Comparison of ENCODE assay signal across 24 cellular contexts in genomic region chrX:96387801-96388200, GRCh38.
DNase-seq lines count a peak whose midpoint lies in the region; ATAC-seq, FAIRE-seq and TF ChIP-seq lines count a peak whose summit lies in the region.
"Had no signal": no experiment of that assay in that cellular context is flagged by ENCODE, and none has a peak within 500 bp of the region (broad histone marks: within the 10 kb centered on the region; RNA-seq: fewer than 3 reads in every experiment).

No MANE protein-coding gene starts in this region.

- no peaks in the 10 kb centered on the region for H3K4me1 ChIP-seq in body of pancreas
- peaks cover 13% of the 10 kb centered on the region for H3K4me1 ChIP-seq in hepatocyte (ENCODE audit: insufficient read depth)
- no peaks in the 10 kb centered on the region for H3K4me1 ChIP-seq in pancreas
- H3K4me1 ChIP-seq: A549; BLaER1 treated with 17β-estradiol and CSF1 and Interleukin-3, amounts not matched to agents 10 nM and 100 nM; Caco-2 had no signal

- no peak for TF ChIP-seq POLR2A in body of pancreas (IDR thresholded peaks at IDR 0.05)

- H4K20me1 ChIP-seq in hepatocyte (ENCODE audit: insufficient read depth, poor library complexity, severe bottlenecking), result no peaks in the 10 kb centered on the region
- H4K20me1 ChIP-seq: BLaER1 treated with 17β-estradiol and CSF1 and Interleukin-3, amounts not matched to agents 10 nM and 100 nM had no signal

- peak; percentile 59 for ATAC-seq in body of pancreas
- peak; percentile 43 to 77 (median 62) for ATAC-seq in pancreas
- no peak for ATAC-seq in GM21360 (IDR thresholded peaks at IDR 0.05; ENCODE audit: unreplicated experiment)
- no peak for ATAC-seq in activated CD8-positive, alpha-beta memory T cell treated with anti-CD3 and anti-CD28 coated beads, Interleukin-2, amount 10 ng/mL, durations not matched to agents 7 days and 5 days
- no peak for ATAC-seq in GM19351 (IDR thresholded peaks at IDR 0.05; ENCODE audit: unreplicated experiment)
- ATAC-seq: A549; CD8-positive, alpha-beta T cell had no signal

- H3K36me3 ChIP-seq in body of pancreas (replicated peaks in 1 of 2; ENCODE audit: insufficient read depth in 1 of 2, low read depth in 2 of 2), result no peaks in the 10 kb centered on the region
- H3K36me3 ChIP-seq in hepatocyte (replicated peaks; ENCODE audit: insufficient read depth, low read depth), result no peaks in the 10 kb centered on the region
- no peaks in the 10 kb centered on the region for H3K36me3 ChIP-seq in pancreas
- H3K36me3 ChIP-seq: BLaER1 treated with 17β-estradiol and CSF1 and Interleukin-3, amounts not matched to agents 10 nM and 100 nM had no signal

- no peak overlapping the region for H3K27ac ChIP-seq in body of pancreas
- H3K27ac ChIP-seq in hepatocyte, result no peak overlapping the region
- H3K27ac ChIP-seq in pancreas, result no peak overlapping the region
- H3K27ac ChIP-seq: 22Rv1; A549; BLaER1 treated with 17β-estradiol and CSF1 and Interleukin-3, amounts not matched to agents 10 nM and 100 nM; C4-2B had no signal

- peak overlapping the region; percentile 17 for H2AFZ ChIP-seq in hepatocyte

- FAIRE-seq in pancreas (lab: Jason Lieb, UNC), result no peak
- FAIRE-seq: A549, D721Med, G401.6, GM12891, GM19239 had no signal

- no peaks in the 10 kb centered on the region for H3K9me3 ChIP-seq in body of pancreas
- no peaks in the 10 kb centered on the region for H3K9me3 ChIP-seq in hepatocyte (ENCODE audit: low read depth)
- H3K9me3 ChIP-seq in pancreas, result no peaks in the 10 kb centered on the region
- H3K9me3 ChIP-seq: A549; BLaER1 treated with 17β-estradiol and CSF1 and Interleukin-3, amounts not matched to agents 10 nM and 100 nM; Caco-2 had no signal

- no peaks in the 10 kb centered on the region for H3K27me3 Mint-ChIP-seq in activated CD8-positive, alpha-beta memory T cell treated with anti-CD3 and anti-CD28 coated beads, Interleukin-2, amount 10 ng/mL, durations not matched to agents 7 days and 5 days
- H3K27me3 Mint-ChIP-seq: B cell; CD4-positive, alpha-beta T cell had no signal

- 16 to 26% methylated on average over 2 of the region's 2 CpGs for WGBS in body of pancreas, 2 donors
- 68% methylated on average over 2 of the region's 2 CpGs for WGBS in hepatocyte (ENCODE audit: low lambda C conversion rate, missing lambda C conversion rate)
- 20 to 21% methylated on average over 2 of the region's 2 CpGs for WGBS in pancreas, 2 donors

- H3K9me3 Mint-ChIP-seq in activated CD8-positive, alpha-beta memory T cell treated with anti-CD3 and anti-CD28 coated beads, Interleukin-2, amount 10 ng/mL, durations not matched to agents 7 days and 5 days (ENCODE audit: low read depth), result no peaks in the 10 kb centered on the region
- H3K9me3 Mint-ChIP-seq: CD4-positive, alpha-beta T cell; CD8-positive, alpha-beta T cell had no signal

- TF ChIP-seq CTCF in body of pancreas (IDR thresholded peaks at IDR 0.05) (no peak), hepatocyte (IDR thresholded peaks at IDR 0.05; ENCODE audit: poor library complexity) (no peak), pancreas (IDR thresholded peaks at IDR 0.05) (no peak)

- no peak overlapping the region for H3K4me2 ChIP-seq in hepatocyte
- H3K4me2 ChIP-seq: A549; BLaER1 treated with 17β-estradiol and CSF1 and Interleukin-3, amounts not matched to agents 10 nM and 100 nM had no signal

- H3K27me3 ChIP-seq in body of pancreas, result no peaks in the 10 kb centered on the region
- H3K27me3 ChIP-seq in hepatocyte, result no peaks in the 10 kb centered on the region
- H3K27me3 ChIP-seq in pancreas, result no peaks in the 10 kb centered on the region

- H3K36me3 Mint-ChIP-seq in activated CD8-positive, alpha-beta memory T cell treated with anti-CD3 and anti-CD28 coated beads, Interleukin-2, amount 10 ng/mL, durations not matched to agents 7 days and 5 days, result no peaks in the 10 kb centered on the region
- H3K36me3 Mint-ChIP-seq: CD8-positive, alpha-beta T cell had no signal

- CTCF ChIA-PET in activated CD8-positive, alpha-beta memory T cell treated with anti-CD3 and anti-CD28 coated beads, Interleukin-2, amount 10 ng/mL, durations not matched to agents 7 days and 5 days (lab: Charles Lee), result no interaction called here

- H3K4me3 ChIP-seq in body of pancreas (no peak overlapping the region), hepatocyte (no peak overlapping the region), pancreas (no peak overlapping the region)
- H3K4me3 ChIP-seq: A549; BLaER1 treated with 17β-estradiol and CSF1 and Interleukin-3, amounts not matched to agents 10 nM and 100 nM had no signal

- no peak overlapping the region for H3K27ac Mint-ChIP-seq in activated CD8-positive, alpha-beta memory T cell treated with anti-CD3 and anti-CD28 coated beads, Interleukin-2, amount 10 ng/mL, durations not matched to agents 7 days and 5 days
- H3K27ac Mint-ChIP-seq: B cell; CD4-positive, alpha-beta T cell; CD8-positive, alpha-beta T cell had no signal

- H3K4me3 Mint-ChIP-seq in activated CD8-positive, alpha-beta memory T cell treated with anti-CD3 and anti-CD28 coated beads, Interleukin-2, amount 10 ng/mL, durations not matched to agents 7 days and 5 days, result no peak overlapping the region
- H3K4me3 Mint-ChIP-seq: B cell; CD4-positive, alpha-beta T cell; CD8-positive, alpha-beta T cell had no signal

- intact Hi-C loops in body of pancreas (cut with DNase I), result no loop called here
- intact Hi-C loops in pancreas (cut with DNase I), result no loop called here

- H3K4me1 Mint-ChIP-seq in activated CD8-positive, alpha-beta memory T cell treated with anti-CD3 and anti-CD28 coated beads, Interleukin-2, amount 10 ng/mL, durations not matched to agents 7 days and 5 days, result no peaks in the 10 kb centered on the region
- H3K4me1 Mint-ChIP-seq: B cell had no signal

- DNase-seq in DMS53 (lab: John Stamatoyannopoulos, UW) (peak; percentile 16), DMS53 treated with DMSO at 0.1 percent for 48 hours (lab: John Stamatoyannopoulos, UW; ENCODE audit: unreplicated experiment) (no peak), body of pancreas (peak; percentile 10 to 42 (median 20)), hepatocyte (ENCODE audit: low spot score) (no peak), pancreas (peak in 1 of 6 donors; percentile 15)
- DNase-seq in activated CD8-positive, alpha-beta memory T cell treated with anti-CD3 and anti-CD28 coated beads, Interleukin-2, amount 10 ng/mL, durations not matched to agents 7 days and 5 days, result no peak
- DNase-seq: AML-193; Caco-2; Calu3; CD4-positive, alpha-beta T cell; CD8-positive, alpha-beta T cell; DMS79 treated with DMSO at 0.1 percent for 48 hours; GF-D8 had no signal

- H3K9me2 ChIP-seq in hepatocyte (replicated peaks; ENCODE audit: insufficient read depth), result no peaks in the 10 kb centered on the region

- no peaks in the 10 kb centered on the region for H3K79me2 ChIP-seq in hepatocyte

Comparison
In these comparisons a context has a peak if more than half of its experiments do, and no peak if none do; other contexts are left out.
1. DNase-seq: peak in DMS53 (single experiment) and body of pancreas (4 of 4); none in DMS53 treated with DMSO at 0.1 percent for 48 hours (single experiment), hepatocyte (single experiment) and activated CD8-positive, alpha-beta memory T cell treated with anti-CD3 and anti-CD28 coated beads, Interleukin-2, amount 10 ng/mL, durations not matched to agents 7 days and 5 days (single experiment).
2. ATAC-seq: peak in body of pancreas (single experiment) and pancreas (4 of 4); none in GM21360 (single experiment), activated CD8-positive, alpha-beta memory T cell treated with anti-CD3 and anti-CD28 coated beads, Interleukin-2, amount 10 ng/mL, durations not matched to agents 7 days and 5 days (single experiment) and GM19351 (single experiment).